ENCODE assay signal across 18 cellular contexts in genomic region chr19:7524992-7525739, GRCh38. TPM values are rescaled to one million over a fixed set of nuclear protein-coding genes. Genes with fewer than 3 reads are reported as not detected.
DNase-seq lines count a peak whose midpoint lies in the region; ATAC-seq, FAIRE-seq and TF ChIP-seq lines count a peak whose summit lies in the region.
"Had no signal": no experiment of that assay in that cellular context is flagged by ENCODE, and none has a peak within 500 bp of the region (broad histone marks: within the 10 kb centered on the region; RNA-seq: fewer than 3 reads in every experiment).

No MANE protein-coding gene starts in this region.

- H3K9me1 ChIP-seq in K562 (ENCODE audit: control insufficient read depth, insufficient read depth, low read length): no peaks in the 10 kb centered on the region

- no peak overlapping the region for H2AFZ ChIP-seq in K562 (ENCODE audit: low read depth, low read length)
- H2AFZ ChIP-seq: GM23248 had no signal

- H3K27me3 Mint-ChIP-seq in activated T-helper 17 cell treated with anti-CD3 and anti-CD28 coated beads, Interleukin-2, amount 50 U/mL, for 72 hours: no peaks in the 10 kb centered on the region
- H3K27me3 Mint-ChIP-seq: CD4-positive, alpha-beta T cell had no signal

- CTCF ChIA-PET in A549 (lab: Yijun Ruan, JAX) (interaction anchor here (0.6 to 1.1 kb wide), 2 partner anchors 136 to 740 kb away, joined by 3 to 6 read pairs; no protein-coding TSS in a partner anchor), K562 (lab: Yijun Ruan, JAX; ENCODE audit: low intra/inter-chr PET ratio) (no interaction called here)

- POLR2A ChIA-PET in A549 (lab: Yijun Ruan, JAX): no interaction called here
- POLR2A ChIA-PET in K562 (lab: Yijun Ruan, JAX): interaction anchor here (0.6 to 0.7 kb wide), 2 partner anchors 16 to 346 kb away, joined by 3 read pairs; no protein-coding TSS in a partner anchor

- H3K9ac ChIP-seq in K562 (ENCODE audit: insufficient read depth in 1 of 2, low read depth in 2 of 2, low read length in 2 of 2): no peak overlapping the region
- H3K9ac ChIP-seq: GM23248 had no signal

- H3K36me3 ChIP-seq in H7 (replicated peaks; ENCODE audit: control insufficient read depth, insufficient read depth, low read length) (peaks cover 2% of the 10 kb centered on the region), K562 (ENCODE audit: control insufficient read depth, insufficient read depth, low read length) (peaks cover 12% of the 10 kb centered on the region; the same call in 1 of the 3 replicates), spleen (peaks cover 0 to 67% (median 28%) of the 10 kb centered on the region in 6 donors)

- TF ChIP-seq POLR2A in A549 (IDR thresholded peaks at IDR 0.05; ENCODE audit: low read length) (no peak), K562 (conservative IDR thresholded peaks at IDR 0.05) (no peak), spleen (IDR thresholded peaks at IDR 0.05) (no peak), GM18505 (IDR thresholded peaks at IDR 0.05; ENCODE audit: borderline replicate concordance, extremely low read depth, insufficient read depth, insufficient read length) (no peak)

- H3K27ac Mint-ChIP-seq in activated T-helper 17 cell treated with anti-CD3 and anti-CD28 coated beads, Interleukin-2, amount 50 U/mL, for 72 hours: no peak overlapping the region
- H3K27ac Mint-ChIP-seq: CD4-positive, alpha-beta T cell; HFFc6 had no signal

- no peak for DNase-seq in A549 (ENCODE audit: low read depth in 1 of 2, low spot score in 1 of 2)
- peak; percentile 29 for DNase-seq in H7
- no peak for DNase-seq in K562 (ENCODE audit: extremely low read depth in 1 of 4, low spot score in 3 of 4)
- peak; percentile 75 for DNase-seq in spleen
- DNase-seq: ACHN; Caco-2; CD4-positive, alpha-beta T cell; GM23248; HCEC 1CT; HFFc6 had no signal

- H3K79me2 ChIP-seq in K562 (ENCODE audit: control insufficient read depth, insufficient read depth, low read length): peaks cover 4% of the 10 kb centered on the region; the same call in 2 of the 3 replicates

- no peak for TF ChIP-seq EP300 in A549 (IDR thresholded peaks at IDR 0.05)
- TF ChIP-seq EP300 in K562 (IDR thresholded peaks at IDR 0.05; ENCODE audit: low read length): no peak

- no peaks in the 10 kb centered on the region for H4K20me1 ChIP-seq in K562 (replicated peaks; ENCODE audit: control insufficient read depth, insufficient read depth, low read length)

- H3K4me3 Mint-ChIP-seq in activated T-helper 17 cell treated with anti-CD3 and anti-CD28 coated beads, Interleukin-2, amount 50 U/mL, for 72 hours: no peak overlapping the region
- H3K4me3 Mint-ChIP-seq: HFFc6 had no signal

- H3K27ac ChIP-seq in A549 (no peak overlapping the region), K562 (ENCODE audit: extremely low read depth, low read depth, low read length) (no peak overlapping the region), spleen (peak overlapping the region in 6 of 8 donors; percentile 48 to 84 (median 72))
- H3K27ac ChIP-seq: C4-2B, GM23248 had no signal

- H3K9me3 Mint-ChIP-seq in activated T-helper 17 cell treated with anti-CD3 and anti-CD28 coated beads, Interleukin-2, amount 50 U/mL, for 72 hours: no peaks in the 10 kb centered on the region
- H3K9me3 Mint-ChIP-seq: CD4-positive, alpha-beta T cell; HFFc6 had no signal

- H3K4me3 ChIP-seq in A549: no peak overlapping the region
- no peak overlapping the region for H3K4me3 ChIP-seq in H7 (ENCODE audit: insufficient read depth, low read depth, low read length)
- no peak overlapping the region for H3K4me3 ChIP-seq in K562
- peak overlapping the region in 2 of 8 donors; percentile 86 to 91 for H3K4me3 ChIP-seq in spleen
- H3K4me3 ChIP-seq: GM23248 had no signal

- peaks cover 6% of the 10 kb centered on the region for H3K36me3 Mint-ChIP-seq in activated T-helper 17 cell treated with anti-CD3 and anti-CD28 coated beads, Interleukin-2, amount 50 U/mL, for 72 hours (ENCODE audit: low read depth)

- in situ Hi-C loops in K562 (cut with MboI): no loop called here

- no peak overlapping the region for H3K4me2 ChIP-seq in A549
- no peak overlapping the region for H3K4me2 ChIP-seq in K562 (ENCODE audit: insufficient read depth, low read length)

- H3K4me1 Mint-ChIP-seq in activated T-helper 17 cell treated with anti-CD3 and anti-CD28 coated beads, Interleukin-2, amount 50 U/mL, for 72 hours: peaks cover 8% of the 10 kb centered on the region

- FAIRE-seq in A549 (lab: Jason Lieb, UNC) (no peak), K562 (lab: Jason Lieb, UNC) (no peak)
- FAIRE-seq: D721Med, G401.6, GM12891, GM18507, HTR-8/SVneo had no signal

- H3K4me1 ChIP-seq in A549 (peaks cover 9% of the 10 kb centered on the region; the same call in 1 of the 3 replicates), K562 (replicated peaks in 1 of 2; ENCODE audit: control insufficient read depth in 2 of 2, insufficient read depth in 2 of 2, low read length in 2 of 2) (peaks cover 6 to 41% of the 10 kb centered on the region in 2 experiments; a peak in 4 of 5 replicates), spleen (peaks cover 20 to 95% (median 59%) of the 10 kb centered on the region in 6 donors)

- H3K27me3 ChIP-seq in H7 (ENCODE audit: control insufficient read depth, insufficient read depth, low read length) (no peaks in the 10 kb centered on the region), K562 (ENCODE audit: control insufficient read depth in 2 of 2, insufficient read depth in 2 of 2, low read length in 2 of 2) (no peaks in the 10 kb centered on the region), spleen (replicated peaks in 1 of 7) (no peaks in the 10 kb centered on the region)

- intact Hi-C loops in K562 (cut with micrococcal nuclease): no loop called here
- intact Hi-C loops in spleen (cut with DNase I; ENCODE audit: low total_unique reads): no loop called here

- 90% methylated on average over 20 of the region's 20 CpGs for WGBS in A549 (ENCODE audit: missing lambda C conversion rate)
- WGBS in K562 (ENCODE audit: insufficient coverage, low coverage, missing lambda C conversion rate): 83% methylated on average over 14 of the region's 20 CpGs
- 94 to 96% (median 96%) methylated on average over 20 of the region's 20 CpGs for WGBS in spleen, 5 donors

- no peaks in the 10 kb centered on the region for H3K9me3 ChIP-seq in A549
- no peaks in the 10 kb centered on the region for H3K9me3 ChIP-seq in K562 (replicated peaks; ENCODE audit: control insufficient read depth, insufficient read depth, low read depth, low read length)
- no peaks in the 10 kb centered on the region for H3K9me3 ChIP-seq in spleen
- H3K9me3 ChIP-seq: Caco-2 had no signal

- TF ChIP-seq CTCF in A549 (IDR thresholded peaks at IDR 0.05) (no peak), K562 (IDR thresholded peaks at IDR 0.05 in 2 of 3, conservative IDR thresholded peaks at IDR 0.05 in 1 of 3; ENCODE audit: insufficient read depth in 2 of 3, low read depth in 1 of 3, low read length in 3 of 3) (no peak), spleen (IDR thresholded peaks at IDR 0.05 in 8 of 11, conservative IDR thresholded peaks at IDR 0.05 in 3 of 11) (no peak)

- no peak for TF ChIP-seq RAD21 in A549 (conservative IDR thresholded peaks at IDR 0.05 in 1 of 2, IDR thresholded peaks at IDR 0.05 in 1 of 2)
- no peak for TF ChIP-seq RAD21 in K562 (CRISPR knock-in tag; conservative IDR thresholded peaks at IDR 0.05 in 1 of 2, IDR thresholded peaks at IDR 0.05 in 1 of 2)

- BruUV-seq in K562 (replicated peaks; lab: Mats Ljungman, UMichigan): no TSS peak

- ATAC-seq in A549: no peak
- no peak for ATAC-seq in K562
- ATAC-seq in GM18505 (IDR thresholded peaks at IDR 0.05; ENCODE audit: unreplicated experiment): no peak
- no peak for ATAC-seq in activated T-helper 17 cell treated with anti-CD3 and anti-CD28 coated beads, Interleukin-2, amount 50 U/mL, for 72 hours (replicated peaks)

RNA-seq across cellular contexts. Expression of gene MCOLN1, which starts 2.7 kb away (rescaled TPM):
- polyA plus RNA-seq in A549 (2011; rRNA removed) (13.1 and 13.5 TPM in 2 replicates), A549 (2017; fragmentation: RNase III; extraction: RNeasy Plus Mini Kit Qiagen cat#74134 plus additional on column Dnase treatment) (8.4 to 13.4 TPM (median 12.6 TPM) in 3 replicates), K562 (2011; rRNA removed) (10.6 and 12.0 TPM in 2 replicates), K562 (2014; fragmentation: Illumina TruSeq; extraction: Trizol) (7.1 and 8.9 TPM in 2 replicates), K562 (2014; fragmentation: Nextera tagmentation; extraction: Ambion mirVana) (under 1 TPM; 0.25 to 0.83 TPM), K562 (2014; rRNA removed) (15.4 and 17.0 TPM in 2 replicates), spleen (100 to 1,000 TPM in 1 of 3 donors, 10 to 100 TPM in 2; 25.1 to 106 (median 68.5) TPM)
- 25.7 and 30.5 TPM in 2 replicates for polyA plus RNA-seq in A549 (2012; cell fraction: cytosol; rRNA removed)
- 51.4 and 70.4 TPM in 2 replicates for polyA plus RNA-seq in A549 (2012; cell fraction: nucleus; rRNA removed)
- polyA minus RNA-seq in A549 (2011; rRNA and poly(A)+ RNA removed): 14.0 and 21.5 TPM in 2 replicates
- 6.8 and 6.9 TPM in 2 replicates for total RNA-seq in H7 (2014; rRNA removed; shearing (Covaris generic))
- total RNA-seq in K562 (2011; cell fraction: chromatin; rRNA removed; ENCODE audit: low replicate concordance): 31.5 and 96.4 TPM in 2 replicates
- 70.1 and 71.4 TPM in 2 replicates for total RNA-seq in K562 (2011; cell fraction: nucleolus; rRNA removed)
- total RNA-seq in K562 (2011; cell fraction: nucleoplasm; rRNA removed): 41.6 and 43.7 TPM in 2 replicates
- total RNA-seq in K562 (2014; rRNA removed) (3.9 and 7.4 TPM in 2 replicates), K562 (2014; rRNA removed; fragmentation: Illumina TruSeq; extraction: Trizol) (1.5 and 2.6 TPM in 2 replicates), K562 (2015; rRNA removed; fragmentation: Illumina TruSeq; extraction: Trizol) (3.5 and 4.9 TPM in 2 replicates), K562 (2021) (14.2 and 15.1 TPM in 2 replicates), spleen (100 to 1,000 TPM in 6 of 7 donors, 10 to 100 TPM in 1; 76.9 to 166 (median 131) TPM)
- 10.0 and 24.6 TPM in 2 replicates for polyA plus RNA-seq in K562 (2011; cell fraction: cytosol; rRNA removed)
- polyA plus RNA-seq in K562 (2011; cell fraction: nucleus; rRNA removed): 37.8 and 59.0 TPM in 2 replicates
- 11.8 and 15.7 TPM in 2 replicates for polyA plus RNA-seq in K562 (2012)
- 4.7 and 8.5 TPM in 2 replicates for polyA minus RNA-seq in K562 (2011; rRNA and poly(A)+ RNA removed)
- 7.9 and 10.4 TPM in 2 replicates for polyA minus RNA-seq in K562 (2011; cell fraction: cytosol; rRNA and poly(A)+ RNA removed)
- polyA minus RNA-seq in K562 (2011; cell fraction: nucleus; rRNA and poly(A)+ RNA removed): 9.4 and 11.6 TPM in 2 replicates
- 10 to 100 TPM; 10.0 to 15.3 TPM for total RNA-seq in activated T-helper 17 cell treated with anti-CD3 and anti-CD28 coated beads, Interleukin-2, amount 50 U/mL, for 72 hours

RNA-seq across cellular contexts. Expression of gene ZNF358, which starts 9.3 kb away (rescaled TPM):
- polyA plus RNA-seq in A549 (2011; rRNA removed) (9.5 and 9.9 TPM in 2 replicates), A549 (2017; fragmentation: RNase III; extraction: RNeasy Plus Mini Kit Qiagen cat#74134 plus additional on column Dnase treatment) (10.7 to 15.4 TPM (median 14.0 TPM) in 3 replicates), K562 (2011; rRNA removed) (4.9 and 7.6 TPM in 2 replicates), K562 (2014; fragmentation: Illumina TruSeq; extraction: Trizol) (12.9 and 17.2 TPM in 2 replicates), K562 (2014; fragmentation: Nextera tagmentation; extraction: Ambion mirVana) (under 1 TPM; 0.04 TPM), K562 (2014; rRNA removed) (5.3 and 6.3 TPM in 2 replicates), spleen (10 to 100 TPM; 23.8 to 44.6 (median 30.6) TPM)
- 11.7 and 14.4 TPM in 2 replicates for polyA plus RNA-seq in A549 (2012; cell fraction: cytosol; rRNA removed)
- 13.4 and 14.1 TPM in 2 replicates for polyA plus RNA-seq in A549 (2012; cell fraction: nucleus; rRNA removed)
- 10.7 and 14.3 TPM in 2 replicates for polyA minus RNA-seq in A549 (2011; rRNA and poly(A)+ RNA removed)
- total RNA-seq in H7 (2014; rRNA removed; shearing (Covaris generic)): 52.1 and 54.8 TPM in 2 replicates
- 0.39 and 3.7 TPM in 2 replicates for total RNA-seq in K562 (2011; cell fraction: chromatin; rRNA removed; ENCODE audit: low replicate concordance)
- total RNA-seq in K562 (2011; cell fraction: nucleolus; rRNA removed): 1.8 and 2.5 TPM in 2 replicates
- 2.4 and 2.6 TPM in 2 replicates for total RNA-seq in K562 (2011; cell fraction: nucleoplasm; rRNA removed)
- total RNA-seq in K562 (2014; rRNA removed) (5.9 and 8.0 TPM in 2 replicates), K562 (2014; rRNA removed; fragmentation: Illumina TruSeq; extraction: Trizol) (1.4 and 2.4 TPM in 2 replicates), K562 (2015; rRNA removed; fragmentation: Illumina TruSeq; extraction: Trizol) (4.1 and 4.6 TPM in 2 replicates), K562 (2021) (9.1 and 9.3 TPM in 2 replicates), spleen (10 to 100 TPM; 22.8 to 50.5 (median 43.6) TPM)
- polyA plus RNA-seq in K562 (2011; cell fraction: cytosol; rRNA removed): 11.3 and 16.2 TPM in 2 replicates
- 4.4 and 6.5 TPM in 2 replicates for polyA plus RNA-seq in K562 (2011; cell fraction: nucleus; rRNA removed)
- 7.0 and 15.6 TPM in 2 replicates for polyA plus RNA-seq in K562 (2012)
- polyA minus RNA-seq in K562 (2011; rRNA and poly(A)+ RNA removed): 1.1 and 1.6 TPM in 2 replicates
- 3.9 and 6.9 TPM in 2 replicates for polyA minus RNA-seq in K562 (2011; cell fraction: cytosol; rRNA and poly(A)+ RNA removed)
- 1.1 and 2.1 TPM in 2 replicates for polyA minus RNA-seq in K562 (2011; cell fraction: nucleus; rRNA and poly(A)+ RNA removed)
- 1 to 10 TPM; 2.9 to 3.1 TPM for total RNA-seq in activated T-helper 17 cell treated with anti-CD3 and anti-CD28 coated beads, Interleukin-2, amount 50 U/mL, for 72 hours

RNA-seq across cellular contexts. Expression of gene PNPLA6, which starts 10.4 kb away (rescaled TPM):
- polyA plus RNA-seq in A549 (2011; rRNA removed) (13.8 and 17.0 TPM in 2 replicates), A549 (2017; fragmentation: RNase III; extraction: RNeasy Plus Mini Kit Qiagen cat#74134 plus additional on column Dnase treatment) (40.8 to 66.1 TPM (median 58.1 TPM) in 3 replicates), K562 (2011; rRNA removed) (7.4 and 16.1 TPM in 2 replicates), K562 (2014; fragmentation: Illumina TruSeq; extraction: Trizol) (9.9 and 12.8 TPM in 2 replicates), K562 (2014; fragmentation: Nextera tagmentation; extraction: Ambion mirVana) (under 1 TPM; 0.07 to 0.74 TPM), K562 (2014; rRNA removed) (15.7 and 17.0 TPM in 2 replicates), spleen (100 to 1,000 TPM in 2 of 3 donors, 10 to 100 TPM in 1; 51.0 to 142 (median 130) TPM)
- polyA plus RNA-seq in A549 (2012; cell fraction: cytosol; rRNA removed): 34.6 and 42.8 TPM in 2 replicates
- polyA plus RNA-seq in A549 (2012; cell fraction: nucleus; rRNA removed): 113 and 195 TPM in 2 replicates
- polyA minus RNA-seq in A549 (2011; rRNA and poly(A)+ RNA removed): 16.0 and 36.0 TPM in 2 replicates
- 87.4 and 114 TPM in 2 replicates for total RNA-seq in H7 (2014; rRNA removed; shearing (Covaris generic))
- total RNA-seq in K562 (2011; cell fraction: chromatin; rRNA removed; ENCODE audit: low replicate concordance): 25.7 and 85.1 TPM in 2 replicates
- 82.6 and 98.1 TPM in 2 replicates for total RNA-seq in K562 (2011; cell fraction: nucleolus; rRNA removed)
- total RNA-seq in K562 (2011; cell fraction: nucleoplasm; rRNA removed): 36.0 and 52.2 TPM in 2 replicates
- total RNA-seq in K562 (2014; rRNA removed) (19.6 and 25.6 TPM in 2 replicates), K562 (2014; rRNA removed; fragmentation: Illumina TruSeq; extraction: Trizol) (3.2 and 6.5 TPM in 2 replicates), K562 (2015; rRNA removed; fragmentation: Illumina TruSeq; extraction: Trizol) (8.3 and 9.6 TPM in 2 replicates), K562 (2021) (30.2 and 32.3 TPM in 2 replicates), spleen (100 to 1,000 TPM; 125 to 225 (median 151) TPM)
- 10.8 and 19.2 TPM in 2 replicates for polyA plus RNA-seq in K562 (2011; cell fraction: cytosol; rRNA removed)
- polyA plus RNA-seq in K562 (2011; cell fraction: nucleus; rRNA removed): 41.4 and 57.5 TPM in 2 replicates
- polyA plus RNA-seq in K562 (2012): 18.1 and 35.8 TPM in 2 replicates
- polyA minus RNA-seq in K562 (2011; rRNA and poly(A)+ RNA removed): 6.2 and 8.8 TPM in 2 replicates
- polyA minus RNA-seq in K562 (2011; cell fraction: cytosol; rRNA and poly(A)+ RNA removed): 16.3 and 30.6 TPM in 2 replicates
- polyA minus RNA-seq in K562 (2011; cell fraction: nucleus; rRNA and poly(A)+ RNA removed): 23.7 and 30.1 TPM in 2 replicates
- total RNA-seq in activated T-helper 17 cell treated with anti-CD3 and anti-CD28 coated beads, Interleukin-2, amount 50 U/mL, for 72 hours: 100 to 1,000 TPM; 146 to 163 TPM

RNA-seq across cellular contexts. Expression of gene PEX11G, which starts 36.3 kb away (rescaled TPM):
- 1.3 and 1.5 TPM in 2 replicates for polyA plus RNA-seq in A549 (2011; rRNA removed)
- polyA plus RNA-seq in A549 (2012; cell fraction: cytosol; rRNA removed): 2.1 and 3.5 TPM in 2 replicates
- 3.7 and 5.0 TPM in 2 replicates for polyA plus RNA-seq in A549 (2012; cell fraction: nucleus; rRNA removed)
- polyA plus RNA-seq in A549 (2017; fragmentation: RNase III; extraction: RNeasy Plus Mini Kit Qiagen cat#74134 plus additional on column Dnase treatment): 1.8 to 2.9 TPM (median 1.9 TPM) in 3 replicates
- 0.62 and 1.5 TPM in 2 replicates for polyA minus RNA-seq in A549 (2011; rRNA and poly(A)+ RNA removed)
- 2.4 and 3.5 TPM in 2 replicates for total RNA-seq in H7 (2014; rRNA removed; shearing (Covaris generic))
- total RNA-seq in K562 (2011; cell fraction: chromatin; rRNA removed; ENCODE audit: low replicate concordance): 1.5 and 4.5 TPM in 2 replicates
- total RNA-seq in K562 (2011; cell fraction: nucleolus; rRNA removed): 3.2 and 5.0 TPM in 2 replicates
- total RNA-seq in K562 (2011; cell fraction: nucleoplasm; rRNA removed): 1.8 and 2.3 TPM in 2 replicates
- 1.7 and 3.2 TPM in 2 replicates for total RNA-seq in K562 (2014; rRNA removed)
- total RNA-seq in K562 (2014; rRNA removed; fragmentation: Illumina TruSeq; extraction: Trizol): 0.29 and 0.32 TPM in 2 replicates
- total RNA-seq in K562 (2015; rRNA removed; fragmentation: Illumina TruSeq; extraction: Trizol): 0.47 and 0.98 TPM in 2 replicates
- 1.8 and 2.1 TPM in 2 replicates for total RNA-seq in K562 (2021)
- polyA plus RNA-seq in K562 (2011; rRNA removed): 0.86 and 1.6 TPM in 2 replicates
- 2.2 and 5.5 TPM in 2 replicates for polyA plus RNA-seq in K562 (2011; cell fraction: cytosol; rRNA removed)
- 1.9 and 3.8 TPM in 2 replicates for polyA plus RNA-seq in K562 (2011; cell fraction: nucleus; rRNA removed)
- polyA plus RNA-seq in K562 (2012): 1.8 and 3.7 TPM in 2 replicates
- 0.54 and 0.79 TPM in 2 replicates for polyA plus RNA-seq in K562 (2014; fragmentation: Illumina TruSeq; extraction: Trizol)
- polyA plus RNA-seq in K562 (2014; fragmentation: Nextera tagmentation; extraction: Ambion mirVana): under 1 TPM in 1 of 2 experiments, not detected in 1; 0.07 TPM
- polyA plus RNA-seq in K562 (2014; rRNA removed): 1.5 and 2.2 TPM in 2 replicates
- polyA minus RNA-seq in K562 (2011; rRNA and poly(A)+ RNA removed): 0.51 and 0.70 TPM in 2 replicates
- polyA minus RNA-seq in K562 (2011; cell fraction: cytosol; rRNA and poly(A)+ RNA removed): 1.0 TPM in 1 of 2 replicates, not detected in the other
- polyA minus RNA-seq in K562 (2011; cell fraction: nucleus; rRNA and poly(A)+ RNA removed): 1.6 and 1.7 TPM in 2 replicates
- total RNA-seq in spleen: 1 to 10 TPM; 2.3 to 9.6 (median 5.2) TPM
- polyA plus RNA-seq in spleen: 1 to 10 TPM; 3.4 to 7.8 (median 4.0) TPM
- total RNA-seq in activated T-helper 17 cell treated with anti-CD3 and anti-CD28 coated beads, Interleukin-2, amount 50 U/mL, for 72 hours: under 1 TPM in 1 of 2 donors, not detected in 1; 0.66 TPM
- total RNA-seq: CD4-positive, alpha-beta T cell had no signal

Comparison
In these comparisons a context has a peak if more than half of its experiments do, and no peak if none do; other contexts are left out.
1. DNase-seq: peak in H7 (single experiment) and spleen (single experiment); none in A549 (0 of 2) and K562 (0 of 4).
2. H3K27ac ChIP-seq: peak in spleen (6 of 8); none in A549 (0 of 2) and K562 (single experiment).
3. Of the 35 proteins assayed by ChIP-seq in both K562 and A549: peak only in K562: KDM1A; only in A549: none; in both: ZFP36; in neither: 32; mixed calls (peak in some experiments, not most) for 1.